ENCODE assay signal across 1 cellular context in genomic region chr5:99019812-99020697, GRCh38.
TF ChIP-seq lines count a peak whose summit lies in the region.

No MANE protein-coding gene starts in this region.

TF ChIP-seq in K562, 482 proteins besides CTCF, POLR2A, EP300 and RAD21 (continued from another document and continues in another):
- peak; percentile 49; the same call in 1 of the 2 replicates for TF ChIP-seq ZNF395 (CRISPR knock-in tag; IDR thresholded peaks at IDR 0.05)
- TF ChIP-seq IFI16 (CRISPR knock-in tag; IDR thresholded peaks at IDR 0.05): no peak
- TF ChIP-seq AFF4 (CRISPR knock-in tag; IDR thresholded peaks at IDR 0.05): no peak
- TF ChIP-seq E2F1 (CRISPR knock-in tag; IDR thresholded peaks at IDR 0.05): no peak
- TF ChIP-seq ZBTB9 (CRISPR knock-in tag; IDR thresholded peaks at IDR 0.05): no peak
- TF ChIP-seq MLLT1 (IDR thresholded peaks at IDR 0.05): no peak
- no peak for TF ChIP-seq ILF3 (IDR thresholded peaks at IDR 0.05; ENCODE audit: borderline replicate concordance)
- no peak for TF ChIP-seq MTA1 (IDR thresholded peaks at IDR 0.05; ENCODE audit: borderline replicate concordance)
- TF ChIP-seq ZBTB12 (CRISPR knock-in tag; IDR thresholded peaks at IDR 0.05): no peak
- TF ChIP-seq DMBX1 (CRISPR knock-in tag; IDR thresholded peaks at IDR 0.05; ENCODE audit: borderline replicate concordance): no peak
- no peak for TF ChIP-seq PATZ1 (CRISPR knock-in tag; IDR thresholded peaks at IDR 0.05; ENCODE audit: borderline replicate concordance)
- no peak for TF ChIP-seq ZNF512 (tag; IDR thresholded peaks at IDR 0.05)
- no peak for TF ChIP-seq ZNF277 (CRISPR knock-in tag; IDR thresholded peaks at IDR 0.05; ENCODE audit: borderline replicate concordance)
- TF ChIP-seq MAFF (IDR thresholded peaks at IDR 0.05; ENCODE audit: low read length): no peak; the same call in 1 of the 2 replicates
- peak; percentile 39; the same call in 1 of the 2 replicates for TF ChIP-seq SMAD4 (CRISPR knock-in tag; conservative IDR thresholded peaks at IDR 0.05)
- TF ChIP-seq CREBBP (IDR thresholded peaks at IDR 0.05; ENCODE audit: low read depth, low read length): no peak
- no peak for TF ChIP-seq ARHGAP35 (IDR thresholded peaks at IDR 0.05; ENCODE audit: partially characterized antibody)
- peak; percentile 19; the same call in 1 of the 2 replicates for TF ChIP-seq LEF1 (IDR thresholded peaks at IDR 0.05)
- no peak for TF ChIP-seq CAMTA2 (CRISPR knock-in tag; conservative IDR thresholded peaks at IDR 0.05)
- no peak for TF ChIP-seq TBP (optimal IDR thresholded peaks at IDR 0.05; ENCODE audit: low read depth, low read length)
- TF ChIP-seq TFAP4 (CRISPR knock-in tag; IDR thresholded peaks at IDR 0.05; ENCODE audit: borderline replicate concordance): no peak
- no peak for TF ChIP-seq POLR3A (IDR thresholded peaks at IDR 0.05; ENCODE audit: borderline replicate concordance, extremely low read depth, insufficient read depth, insufficient read length)
- no peak for TF ChIP-seq HNRNPUL1 (IDR thresholded peaks at IDR 0.05; ENCODE audit: low read length)
- TF ChIP-seq RBM39 (optimal IDR thresholded peaks at IDR 0.05; ENCODE audit: low read depth, low read length): no peak
- no peak for TF ChIP-seq E2F5 (CRISPR knock-in tag; IDR thresholded peaks at IDR 0.05)
- no peak for TF ChIP-seq NCOA1 (IDR thresholded peaks at IDR 0.05; ENCODE audit: low read depth)
- no peak for TF ChIP-seq HCFC1 (IDR thresholded peaks at IDR 0.05; ENCODE audit: low read depth, low read length)
- no peak for TF ChIP-seq HNRNPLL (IDR thresholded peaks at IDR 0.05; ENCODE audit: low read depth, low read length, poor library complexity, severe bottlenecking)
- no peak for TF ChIP-seq DEAF1 (CRISPR knock-in tag; IDR thresholded peaks at IDR 0.05)
- TF ChIP-seq BMI1 (IDR thresholded peaks at IDR 0.05; ENCODE audit: low read length): no peak
- TF ChIP-seq ARID3A (IDR thresholded peaks at IDR 0.05; ENCODE audit: borderline replicate concordance, low read depth, low read length): no peak; the same call in 1 of the 2 replicates
- no peak for TF ChIP-seq TBL1XR1 (IDR thresholded peaks at IDR 0.05; ENCODE audit: low read length in 2 of 2)
- TF ChIP-seq HLTF (IDR thresholded peaks at IDR 0.05): no peak
- TF ChIP-seq TEAD2 (tag; IDR thresholded peaks at IDR 0.05): no peak
- TF ChIP-seq DPF2 (IDR thresholded peaks at IDR 0.05): peak; percentile 86
- no peak; the same call in 1 of the 2 replicates for TF ChIP-seq NFRKB (IDR thresholded peaks at IDR 0.05; ENCODE audit: low read depth)
- TF ChIP-seq HDAC6 (IDR thresholded peaks at IDR 0.05; ENCODE audit: low read depth, low read length): no peak
